Comparison of ENCODE assay signal across 1 cellular context in genomic region chr6:27250955-27251671, GRCh38.
A peak's percentile ranks its signal among the peaks of the same experiment; 100 is the strongest.
TF ChIP-seq lines count a peak whose summit lies in the region.

No MANE protein-coding gene starts in this region.

TF ChIP-seq in H1, 55 proteins besides CTCF, POLR2A, EP300 and RAD21:
- 0 out of 2 replicates have a peak, but pooled peaks have one; percentile 37 for TF ChIP-seq CEBPB (IDR thresholded peaks at IDR 0.05; ENCODE audit: low read depth, low read length)
- TF ChIP-seq, protein P1, sequence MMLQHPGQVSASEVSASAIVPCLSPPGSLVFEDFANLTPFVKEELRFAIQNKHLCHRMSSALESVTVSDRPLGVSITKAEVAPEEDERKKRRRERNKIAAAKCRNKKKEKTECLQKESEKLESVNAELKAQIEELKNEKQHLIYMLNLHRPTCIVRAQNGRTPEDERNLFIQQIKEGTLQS (IDR thresholded peaks at IDR 0.05; ENCODE audit: insufficient read depth, low read depth, low read length) = no peak
- TF ChIP-seq YY1 (IDR thresholded peaks at IDR 0.05; ENCODE audit: low read depth, low read length) = 0 out of 2 replicates have a peak, but pooled peaks have one; percentile 5
- peak; percentile 75 for TF ChIP-seq TAF1 (IDR thresholded peaks at IDR 0.05; ENCODE audit: low read depth, low read length)
- TF ChIP-seq CBX5 (IDR thresholded peaks at IDR 0.05; ENCODE audit: low read depth, low read length) = no peak
- TF ChIP-seq, protein P2, sequence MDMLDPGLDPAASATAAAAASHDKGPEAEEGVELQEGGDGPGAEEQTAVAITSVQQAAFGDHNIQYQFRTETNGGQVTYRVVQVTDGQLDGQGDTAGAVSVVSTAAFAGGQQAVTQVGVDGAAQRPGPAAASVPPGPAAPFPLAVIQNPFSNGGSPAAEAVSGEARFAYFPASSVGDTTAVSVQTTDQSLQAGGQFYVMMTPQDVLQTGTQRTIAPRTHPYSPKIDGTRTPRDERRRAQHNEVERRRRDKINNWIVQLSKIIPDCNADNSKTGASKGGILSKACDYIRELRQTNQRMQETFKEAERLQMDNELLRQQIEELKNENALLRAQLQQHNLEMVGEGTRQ (IDR thresholded peaks at IDR 0.05; ENCODE audit: low read length) = no peak
- no peak for TF ChIP-seq SUZ12 (IDR thresholded peaks at IDR 0.05; ENCODE audit: low read length)
- TF ChIP-seq GTF2F1 (IDR thresholded peaks at IDR 0.05; ENCODE audit: borderline replicate concordance, low read depth, low read length) = no peak
- TF ChIP-seq POU5F1 (IDR thresholded peaks at IDR 0.05; ENCODE audit: low read depth, low read length) = no peak
- TF ChIP-seq KDM4A (IDR thresholded peaks at IDR 0.05; ENCODE audit: low read depth, low read length, severe bottlenecking) = peak; percentile 89
- no peak for TF ChIP-seq CHD1 (IDR thresholded peaks at IDR 0.05; ENCODE audit: low read depth, low read length)
- TF ChIP-seq EZH2 (IDR thresholded peaks at IDR 0.05; ENCODE audit: low read depth, low read length, severe bottlenecking) = no peak
- TF ChIP-seq ZNF274 (IDR thresholded peaks at IDR 0.05; ENCODE audit: borderline replicate concordance, extremely low read depth, low read length) = no peak
- peak; percentile 62; the same call in 1 of the 2 replicates for TF ChIP-seq PHF8 (conservative IDR thresholded peaks at IDR 0.05; ENCODE audit: low read depth, low read length)
- TF ChIP-seq MAFK (IDR thresholded peaks at IDR 0.05; ENCODE audit: low read depth, low read length) = no peak
- TF ChIP-seq JUN (IDR thresholded peaks at IDR 0.05; ENCODE audit: low read depth, low read length) = peak; percentile 16; the same call in 1 of the 2 replicates
- no peak for TF ChIP-seq SP2 (IDR thresholded peaks at IDR 0.05; ENCODE audit: low read length)
- no peak for TF ChIP-seq BACH1 (IDR thresholded peaks at IDR 0.05; ENCODE audit: low read length)
- no peak for TF ChIP-seq RXRA (IDR thresholded peaks at IDR 0.05; ENCODE audit: insufficient read depth, low read depth, low read length)
- peak; percentile 70 for TF ChIP-seq SAP30 (IDR thresholded peaks at IDR 0.05; ENCODE audit: insufficient read depth, insufficient replicate concordance, low read length)
- no peak for TF ChIP-seq FOSL1 (IDR thresholded peaks at IDR 0.05; ENCODE audit: insufficient read depth, low read depth, low read length)
- TF ChIP-seq TEAD4 (IDR thresholded peaks at IDR 0.05; ENCODE audit: low read depth, low read length) = 0 out of 2 replicates have a peak, but pooled peaks have one; percentile 3
- TF ChIP-seq TAF7 (optimal IDR thresholded peaks at IDR 0.05; ENCODE audit: borderline replicate concordance, low read depth, low read length) = no peak
- TF ChIP-seq TBP (IDR thresholded peaks at IDR 0.05; ENCODE audit: low read depth, low read length) = peak; percentile 36
- TF ChIP-seq, protein P3, sequence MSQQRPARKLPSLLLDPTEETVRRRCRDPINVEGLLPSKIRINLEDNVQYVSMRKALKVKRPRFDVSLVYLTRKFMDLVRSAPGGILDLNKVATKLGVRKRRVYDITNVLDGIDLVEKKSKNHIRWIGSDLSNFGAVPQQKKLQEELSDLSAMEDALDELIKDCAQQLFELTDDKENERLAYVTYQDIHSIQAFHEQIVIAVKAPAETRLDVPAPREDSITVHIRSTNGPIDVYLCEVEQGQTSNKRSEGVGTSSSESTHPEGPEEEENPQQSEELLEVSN (IDR thresholded peaks at IDR 0.05) = peak; percentile 60; the same call in 1 of the 2 replicates
- no peak for TF ChIP-seq BCL11A (IDR thresholded peaks at IDR 0.05; ENCODE audit: low read depth in 2 of 2, low read length in 2 of 2)
- TF ChIP-seq ATF2 (IDR thresholded peaks at IDR 0.05; ENCODE audit: low read length) = peak; percentile 95
- no peak for TF ChIP-seq HDAC2 (IDR thresholded peaks at IDR 0.05; ENCODE audit: borderline replicate concordance in 1 of 2, low read depth in 2 of 2, low read length in 2 of 2)
- no peak for TF ChIP-seq RNF2 (IDR thresholded peaks at IDR 0.05; ENCODE audit: borderline replicate concordance, low read depth, low read length, missing control alignments, poor library complexity, severe bottlenecking)
- TF ChIP-seq CHD7 (IDR thresholded peaks at IDR 0.05; ENCODE audit: insufficient replicate concordance, low read length) = no peak
- no peak for TF ChIP-seq CBX8 (IDR thresholded peaks at IDR 0.05; ENCODE audit: borderline replicate concordance, low read depth, low read length)
- TF ChIP-seq POLR2AphosphoS5 (IDR thresholded peaks at IDR 0.05; ENCODE audit: low read depth, low read length) = peak; percentile 60; the same call in 1 of the 2 replicates
- no peak for TF ChIP-seq KDM1A (IDR thresholded peaks at IDR 0.05; ENCODE audit: borderline replicate concordance, low read length)
- no peak for TF ChIP-seq EGR1 (IDR thresholded peaks at IDR 0.05; ENCODE audit: borderline replicate concordance, low read depth, low read length)
- TF ChIP-seq ASH2L (IDR thresholded peaks at IDR 0.05; ENCODE audit: low read length) = peak; percentile 66
- TF ChIP-seq, protein P4, sequence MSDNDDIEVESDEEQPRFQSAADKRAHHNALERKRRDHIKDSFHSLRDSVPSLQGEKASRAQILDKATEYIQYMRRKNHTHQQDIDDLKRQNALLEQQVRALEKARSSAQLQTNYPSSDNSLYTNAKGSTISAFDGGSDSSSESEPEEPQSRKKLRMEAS (IDR thresholded peaks at IDR 0.05) = peak; percentile 58
- TF ChIP-seq HDAC6 (IDR thresholded peaks at IDR 0.05; ENCODE audit: low read depth, low read length) = no peak
- TF ChIP-seq CREB1 (IDR thresholded peaks at IDR 0.05) = peak; percentile 77
- TF ChIP-seq TCF12 (IDR thresholded peaks at IDR 0.05; ENCODE audit: low read depth, low read length) = 0 out of 2 replicates have a peak, but pooled peaks have one; percentile 45
- peak; percentile 64; the same call in 1 of the 2 replicates for TF ChIP-seq JUND (IDR thresholded peaks at IDR 0.05; ENCODE audit: low read length)
- TF ChIP-seq RBBP5 (IDR thresholded peaks at IDR 0.05; ENCODE audit: borderline replicate concordance, low read depth, low read length) = peak; percentile 69
- peak; percentile 41 to 89; a peak in 2 of 4 replicates for TF ChIP-seq SIN3A (conservative IDR thresholded peaks at IDR 0.05 in 1 of 2, IDR thresholded peaks at IDR 0.05 in 1 of 2; ENCODE audit: low read depth in 1 of 2, low read length in 2 of 2)
- TF ChIP-seq CTBP2 (IDR thresholded peaks at IDR 0.05; ENCODE audit: borderline replicate concordance, insufficient read depth, insufficient read length, low read length) = no peak
- TF ChIP-seq BRCA1 (IDR thresholded peaks at IDR 0.05; ENCODE audit: low read depth, low read length) = no peak
- peak; percentile 33 for TF ChIP-seq SP4 (IDR thresholded peaks at IDR 0.05; ENCODE audit: low read length)
- no peak for TF ChIP-seq SRF (IDR thresholded peaks at IDR 0.05; ENCODE audit: low read depth, low read length)
